ENCODE assay signal across 30 cellular contexts in the genomic region with DNA sequence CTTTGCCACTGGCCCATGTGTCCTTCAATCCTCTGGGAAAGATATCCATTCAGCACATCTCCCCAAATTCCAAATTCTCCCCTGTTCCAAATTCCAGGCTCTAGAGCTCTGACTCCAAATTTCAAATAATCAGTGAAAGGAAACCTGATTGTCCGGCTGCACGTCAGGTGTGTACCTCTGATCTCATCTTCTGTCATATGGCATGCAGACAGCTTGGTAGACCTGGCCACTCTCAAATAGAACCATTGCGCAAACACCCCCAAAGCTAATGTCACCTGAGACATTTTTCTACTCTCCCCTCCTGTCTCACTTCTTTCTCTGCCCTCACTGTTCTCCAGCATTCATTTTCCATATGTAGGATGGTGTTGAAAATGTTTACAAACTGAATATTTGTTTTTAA.
"Had no signal": no experiment of that assay in that cellular context is flagged by ENCODE, and none has a peak within 500 bp of the region (broad histone marks: within the 10 kb centered on the region; RNA-seq: fewer than 3 reads in every experiment).

No MANE protein-coding gene starts in this region.

- H3K27me3 Mint-ChIP-seq: activated B cell treated with CpG ODN at 0.5 μM for 24 hours had no signal

- H3K27ac Mint-ChIP-seq: activated B cell treated with CpG ODN at 0.5 μM for 24 hours; activated CD8-positive, alpha-beta T cell treated with anti-CD3 and anti-CD28 coated beads for 36 hours; activated naive CD8-positive, alpha-beta T cell; activated T-helper 17 cell treated with anti-CD3 and anti-CD28 coated beads, Interleukin-2, amount 50 U/mL, for 72 hours; effector memory CD8-positive, alpha-beta T cell; T-helper 17 cell; T-helper 2 cell treated with Interferon-gamma antibody and Interleukin-4, amounts not matched to agents 5 μg/mL and 100 μg/mL, for 36 hours had no signal

- H3K27ac ChIP-seq: ascending aorta, breast epithelium, esophagus muscularis mucosa, gastroesophageal sphincter, WERI-Rb-1 had no signal

- H3K4me1 Mint-ChIP-seq: activated B cell treated with CpG ODN at 0.5 μM for 24 hours; activated T-helper 17 cell treated with anti-CD3 and anti-CD28 coated beads, Interleukin-2, amount 50 U/mL, for 72 hours; brain; T-helper 17 cell had no signal

- H3K9me3 Mint-ChIP-seq: activated CD8-positive, alpha-beta T cell treated with anti-CD3 and anti-CD28 coated beads for 36 hours; activated T-cell treated with anti-CD3 and anti-CD28 coated beads, Interleukin-2, amount 50 U/mL, for 4 hours; activated T-helper 17 cell treated with anti-CD3 and anti-CD28 coated beads, Interleukin-2, amount 50 U/mL, for 72 hours; effector memory CD8-positive, alpha-beta T cell; T-helper 2 cell treated with Interferon-gamma antibody and Interleukin-4, amounts not matched to agents 5 μg/mL and 100 μg/mL, for 36 hours had no signal

- H3K4me3 ChIP-seq: ascending aorta, breast epithelium, esophagus muscularis mucosa, gastroesophageal sphincter had no signal

- FAIRE-seq: colon had no signal

- H3K36me3 ChIP-seq: ascending aorta, breast epithelium, esophagus muscularis mucosa, gastroesophageal sphincter, WERI-Rb-1 had no signal

- H3K4me3 Mint-ChIP-seq: activated B cell treated with CpG ODN at 0.5 μM for 24 hours; activated CD8-positive, alpha-beta T cell treated with anti-CD3 and anti-CD28 coated beads for 36 hours; activated naive CD8-positive, alpha-beta T cell; activated T-cell treated with anti-CD3 and anti-CD28 coated beads, Interleukin-2, amount 50 U/mL, for 4 hours; activated T-helper 17 cell treated with anti-CD3 and anti-CD28 coated beads, Interleukin-2, amount 50 U/mL, for 72 hours; brain; effector memory CD8-positive, alpha-beta T cell; T-helper 17 cell; T-helper 2 cell treated with Interferon-gamma antibody and Interleukin-4, amounts not matched to agents 5 μg/mL and 100 μg/mL, for 36 hours had no signal

- H3K27me3 ChIP-seq: ascending aorta, breast epithelium, esophagus muscularis mucosa, gastroesophageal sphincter had no signal

- H3K9me3 ChIP-seq: ascending aorta, breast epithelium, esophagus muscularis mucosa, gastroesophageal sphincter had no signal

- ATAC-seq: activated CD4-positive, CD25-positive, alpha-beta regulatory T cell treated with anti-CD3 and anti-CD28 coated beads, Interleukin-2, amount 50 U/mL, for 24 hours; activated CD8-positive, alpha-beta T cell treated with anti-CD3 and anti-CD28 coated beads for 36 hours; activated T-cell treated with anti-CD3 and anti-CD28 coated beads, Interleukin-2, amount 50 U/mL, for 4 hours; activated T-helper 17 cell treated with anti-CD3 and anti-CD28 coated beads, Interleukin-2, amount 50 U/mL, for 72 hours; effector memory CD8-positive, alpha-beta T cell; gastroesophageal sphincter; T-helper 17 cell had no signal

- H3K4me1 ChIP-seq: ascending aorta, breast epithelium, esophagus muscularis mucosa, gastroesophageal sphincter had no signal

- DNase-seq: activated B cell treated with CpG ODN at 0.5 μM for 24 hours; activated CD4-positive, alpha-beta T cell treated with anti-CD3 and anti-CD28 coated beads for 48 hours; activated CD4-positive, alpha-beta T cell treated with anti-CD3 and anti-CD28 coated beads, Interleukin-2, amount 50 U/mL, for 1 hour; activated CD4-positive, alpha-beta T cell treated with anti-CD3 and anti-CD28 coated beads, Interleukin-2, amount 50 U/mL, for 48 hours; activated CD8-positive, alpha-beta memory T cell treated with anti-CD3 and anti-CD28 coated beads for 24 hours; activated CD8-positive, alpha-beta T cell treated with anti-CD3 and anti-CD28 coated beads for 36 hours; activated effector memory CD4-positive, alpha-beta T cell treated with Interleukin-2 at 50 U/mL for 16 hours; activated gamma-delta T cell treated with Interleukin-2 at 50 U/mL for 16 hours; activated naive CD4-positive, alpha-beta T cell treated with anti-CD3 and anti-CD28 coated beads, Interleukin-2, amount 50 U/mL, for 16 hours; activated naive CD4-positive, alpha-beta T cell treated with Interleukin-2 at 50 U/mL for 16 hours; activated T-cell treated with anti-CD3 and anti-CD28 coated beads, Interleukin-2, amount 50 U/mL, for 4 hours; cortex of kidney; dermis blood vessel endothelial cell; effector CD4-positive, alpha-beta T cell; effector memory CD8-positive, alpha-beta T cell; foreskin melanocyte; T-helper 1 cell; T-helper 17 cell; T1000; WERI-Rb-1 had no signal

- H3K36me3 Mint-ChIP-seq: activated naive CD8-positive, alpha-beta T cell; brain had no signal
